18 cellular contexts compared by ENCODE assay signal in the genomic region with DNA sequence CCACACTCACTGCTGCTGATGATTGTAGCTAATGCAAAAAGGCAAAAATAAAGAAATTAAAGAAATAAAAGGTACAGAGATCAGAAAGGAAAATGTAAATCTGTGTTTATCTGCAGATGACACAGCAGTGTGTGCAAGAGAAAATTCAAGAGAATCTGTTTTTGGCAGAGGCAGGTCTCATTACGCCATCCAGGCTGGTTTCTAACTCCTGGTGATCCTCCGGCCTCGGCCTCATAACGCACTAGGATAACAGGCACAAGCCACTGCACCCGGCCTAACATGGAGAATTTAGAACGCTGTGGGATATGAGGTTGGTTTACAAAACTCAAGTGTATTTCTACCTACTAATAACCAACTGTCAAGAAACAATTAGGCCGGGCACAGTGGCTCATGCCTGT. TPM values are rescaled to one million over a fixed set of nuclear protein-coding genes. Genes with fewer than 3 reads are reported as not detected.
DNase-seq lines count a peak whose midpoint lies in the region; ATAC-seq and TF ChIP-seq lines count a peak whose summit lies in the region.
"Had no signal": no experiment of that assay in that cellular context is flagged by ENCODE, and none has a peak within 500 bp of the region (broad histone marks: within the 10 kb centered on the region; RNA-seq: fewer than 3 reads in every experiment).

No MANE protein-coding gene starts in this region.

- H3K4me1 Mint-ChIP-seq in activated naive CD4-positive, alpha-beta T cell treated with anti-CD3 and anti-CD28 coated beads, Interleukin-2, amount 10 ng/mL, durations not matched to agents 7 days and 5 days: peaks cover 37% of the 10 kb centered on the region
- peaks cover 35 to 39% of the 10 kb centered on the region in 2 donors for H3K4me1 Mint-ChIP-seq in effector memory CD8-positive, alpha-beta T cell (ENCODE audit: low read depth in 2 of 2)
- peaks cover 67% of the 10 kb centered on the region for H3K4me1 Mint-ChIP-seq in stimulated activated memory B cell treated with anti-CD40 and anti-IgM and Interleukin-4, amounts not matched to agents 10 μg/mL and 1 μg/mL and 100 μg/mL, for 72 hours

- H3K27me3 Mint-ChIP-seq in activated naive CD4-positive, alpha-beta T cell treated with anti-CD3 and anti-CD28 coated beads, Interleukin-2, amount 10 ng/mL, durations not matched to agents 7 days and 5 days: no peaks in the 10 kb centered on the region
- H3K27me3 Mint-ChIP-seq in effector memory CD8-positive, alpha-beta T cell: no peaks in the 10 kb centered on the region
- H3K27me3 Mint-ChIP-seq in stimulated activated memory B cell treated with anti-CD40 and anti-IgM and Interleukin-4, amounts not matched to agents 10 μg/mL and 1 μg/mL and 100 μg/mL, for 72 hours: no peaks in the 10 kb centered on the region

- no peak for ATAC-seq in effector memory CD8-positive, alpha-beta T cell (replicated peaks)
- ATAC-seq in stimulated activated memory B cell treated with anti-CD40 and anti-IgM and Interleukin-4, amounts not matched to agents 10 μg/mL and 1 μg/mL and 100 μg/mL, for 72 hours: no peak
- ATAC-seq: body of pancreas, gastroesophageal sphincter, pancreas had no signal

- peak overlapping the region; percentile 12 to 66 (median 38) for H3K27ac ChIP-seq in Peyer's patch
- H3K27ac ChIP-seq: body of pancreas, pancreas, SJCRH30, tibial artery had no signal

- DNase-seq in activated naive CD4-positive, alpha-beta T cell treated with anti-CD3 and anti-CD28 coated beads, Interleukin-2, amount 10 ng/mL, durations not matched to agents 7 days and 5 days: no peak
- DNase-seq in activated naive CD4-positive, alpha-beta T cell (lab: John Stamatoyannopoulos, UW): no peak
- DNase-seq in Peyer's patch (no peak), GM10248 (ENCODE audit: extremely low spot score) (no peak), NCI-H2171 (lab: John Stamatoyannopoulos, UW) (no peak)
- DNase-seq in effector memory CD8-positive, alpha-beta T cell: no peak
- no peak for DNase-seq in stimulated activated CD4-positive, alpha-beta T cell treated with anti-CD3 and anti-CD28 coated beads, Interleukin-4, amount 100 ng/mL, for 4 hours
- DNase-seq: ACHN; activated CD8-positive, alpha-beta memory T cell treated with anti-CD3 and anti-CD28 coated beads, Interleukin-2, amount 50 U/mL, for 4 hours; body of pancreas; effector CD4-positive, alpha-beta T cell; NCI-H2081; NCI-H82; pancreas; SJCRH30; tibial artery had no signal

- H3K36me3 ChIP-seq in Peyer's patch: peaks cover 0 to 81% (median 0%) of the 10 kb centered on the region in 3 donors

- no peaks in the 10 kb centered on the region for H3K27me3 ChIP-seq in Peyer's patch
- H3K27me3 ChIP-seq: body of pancreas, gastroesophageal sphincter, pancreas, SJCRH30, tibial artery had no signal

- POLR2A ChIA-PET in GM10248 (lab: Yijun Ruan, JAX): no interaction called here

- peak overlapping the region; percentile 13 for H3K27ac Mint-ChIP-seq in activated naive CD4-positive, alpha-beta T cell treated with anti-CD3 and anti-CD28 coated beads, Interleukin-2, amount 10 ng/mL, durations not matched to agents 7 days and 5 days
- peak overlapping the region; percentile 90 for H3K27ac Mint-ChIP-seq in effector memory CD8-positive, alpha-beta T cell
- peak overlapping the region; percentile 98 for H3K27ac Mint-ChIP-seq in stimulated activated memory B cell treated with anti-CD40 and anti-IgM and Interleukin-4, amounts not matched to agents 10 μg/mL and 1 μg/mL and 100 μg/mL, for 72 hours

- no peak for TF ChIP-seq CTCF in Peyer's patch (IDR thresholded peaks at IDR 0.05)
- TF ChIP-seq CTCF in GM10248 (IDR thresholded peaks at IDR 0.05; ENCODE audit: control extremely low read depth, extremely low read depth, low read depth, missing control alignments): no peak

- no peak overlapping the region for H3K4me3 Mint-ChIP-seq in activated naive CD4-positive, alpha-beta T cell treated with anti-CD3 and anti-CD28 coated beads, Interleukin-2, amount 10 ng/mL, durations not matched to agents 7 days and 5 days
- H3K4me3 Mint-ChIP-seq in effector memory CD8-positive, alpha-beta T cell: peak overlapping the region; percentile 64 to 77
- H3K4me3 Mint-ChIP-seq in stimulated activated memory B cell treated with anti-CD40 and anti-IgM and Interleukin-4, amounts not matched to agents 10 μg/mL and 1 μg/mL and 100 μg/mL, for 72 hours: peak overlapping the region; percentile 79

- no peak overlapping the region for H3K4me3 ChIP-seq in Peyer's patch
- H3K4me3 ChIP-seq: body of pancreas, gastroesophageal sphincter, pancreas, SJCRH30, tibial artery had no signal

- H3K9me3 Mint-ChIP-seq in activated naive CD4-positive, alpha-beta T cell treated with anti-CD3 and anti-CD28 coated beads, Interleukin-2, amount 10 ng/mL, durations not matched to agents 7 days and 5 days: no peaks in the 10 kb centered on the region
- H3K9me3 Mint-ChIP-seq in effector memory CD8-positive, alpha-beta T cell: no peaks in the 10 kb centered on the region
- no peaks in the 10 kb centered on the region for H3K9me3 Mint-ChIP-seq in stimulated activated memory B cell treated with anti-CD40 and anti-IgM and Interleukin-4, amounts not matched to agents 10 μg/mL and 1 μg/mL and 100 μg/mL, for 72 hours

- peaks cover 59% of the 10 kb centered on the region for H3K36me3 Mint-ChIP-seq in activated naive CD4-positive, alpha-beta T cell treated with anti-CD3 and anti-CD28 coated beads, Interleukin-2, amount 10 ng/mL, durations not matched to agents 7 days and 5 days
- H3K36me3 Mint-ChIP-seq in effector memory CD8-positive, alpha-beta T cell (ENCODE audit: insufficient read depth): peaks cover 57% of the 10 kb centered on the region
- peaks cover 59% of the 10 kb centered on the region for H3K36me3 Mint-ChIP-seq in stimulated activated memory B cell treated with anti-CD40 and anti-IgM and Interleukin-4, amounts not matched to agents 10 μg/mL and 1 μg/mL and 100 μg/mL, for 72 hours

- no peaks in the 10 kb centered on the region for H3K9me3 ChIP-seq in Peyer's patch
- H3K9me3 ChIP-seq: body of pancreas, gastroesophageal sphincter, pancreas, SJCRH30, tibial artery had no signal

- CTCF ChIA-PET in activated naive CD4-positive, alpha-beta T cell treated with anti-CD3 and anti-CD28 coated beads, Interleukin-2, amount 10 ng/mL, durations not matched to agents 7 days and 5 days (lab: Charles Lee): interaction anchor here (1.1 kb wide), 1 partner anchor 46 kb away, joined by 3 read pairs; a partner anchor contains a TSS
- CTCF ChIA-PET in GM10248 (lab: Yijun Ruan, JAX): interaction anchor here (0.9 to 2.0 kb wide), 3 partner anchors 47 to 53 kb away, joined by 3 to 5 read pairs (median 4); no protein-coding TSS in a partner anchor

- H3K4me1 ChIP-seq in Peyer's patch: peaks cover 6 to 38% (median 28%) of the 10 kb centered on the region in 4 donors
- H3K4me1 ChIP-seq: body of pancreas, pancreas, SJCRH30, tibial artery had no signal

- TF ChIP-seq POLR2A in Peyer's patch (IDR thresholded peaks at IDR 0.05): no peak

RNA-seq across cellular contexts. Expression of a gene that starts 29.4 kb away (rescaled TPM):
- total RNA-seq in Peyer's patch: 100 to 1,000 TPM; 245 to 371 (median 288) TPM

RNA-seq across cellular contexts. Expression of a gene that starts 47.2 kb away (rescaled TPM):
- total RNA-seq in Peyer's patch: 100 to 1,000 TPM in 3 of 4 donors, 10 to 100 TPM in 1; 64.3 to 519 (median 165) TPM

Comparison
In these comparisons a context has a peak if more than half of its experiments do, and no peak if none do; other contexts are left out.
1. H3K27ac Mint-ChIP-seq: peak in every context shown above with its lines; median percentile 98 in stimulated activated memory B cell treated with anti-CD40 and anti-IgM and Interleukin-4, amounts not matched to agents 10 μg/mL and 1 μg/mL and 100 μg/mL, for 72 hours; 90 in effector memory CD8-positive, alpha-beta T cell; 13 in activated naive CD4-positive, alpha-beta T cell treated with anti-CD3 and anti-CD28 coated beads, Interleukin-2, amount 10 ng/mL, durations not matched to agents 7 days and 5 days.